2 cellular contexts compared by ENCODE assay signal in genomic region chr5:154473581-154474266, GRCh38.
TF ChIP-seq lines count a peak whose summit lies in the region.

No MANE protein-coding gene starts in this region.

TF ChIP-seq in endothelial cell of umbilical vein, 7 proteins besides CTCF, POLR2A, EP300 and RAD21:
- TF ChIP-seq EZH2 (IDR thresholded peaks at IDR 0.05; ENCODE audit: borderline replicate concordance, low read depth, low read length, severe bottlenecking) (peak; percentile 46), POLR2AphosphoS5 (IDR thresholded peaks at IDR 0.05; ENCODE audit: insufficient read depth, low read depth, low read length) (no peak)
TF ChIP-seq in endothelial cell of umbilical vein: peak in this region for 1.

TF ChIP-seq in neural cell, 6 proteins besides CTCF, POLR2A, EP300 and RAD21:
- peak; percentile 22 for TF ChIP-seq POLR2AphosphoS5 (IDR thresholded peaks at IDR 0.05)
- peak; percentile 96 for TF ChIP-seq EZH2 (IDR thresholded peaks at IDR 0.05; ENCODE audit: borderline replicate concordance, insufficient read depth, low read length, poor library complexity, severe bottlenecking)
- TF ChIP-seq TAF1 (IDR thresholded peaks at IDR 0.05; ENCODE audit: low read depth): no peak
